Comparison of ENCODE assay signal across 10 cellular contexts in the genomic region with DNA sequence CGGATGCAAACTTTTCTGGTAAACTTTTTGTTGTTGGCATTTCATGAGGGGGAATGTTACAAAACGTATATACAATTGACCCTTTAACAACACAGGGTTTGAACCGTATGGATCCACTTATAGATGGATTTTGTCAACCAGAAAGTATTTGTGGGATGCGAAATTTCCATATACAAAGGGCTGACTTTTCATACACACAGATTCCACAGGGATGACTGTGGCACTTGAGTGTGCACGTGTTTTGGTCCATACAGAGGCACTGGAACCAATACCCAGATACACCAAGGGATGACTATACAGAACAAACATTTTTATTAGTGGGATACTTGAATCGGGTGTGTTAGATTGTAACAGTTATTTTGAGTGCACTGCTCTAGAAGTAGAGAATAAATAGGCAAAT.
DNase-seq lines count a peak whose midpoint lies in the region; ATAC-seq, FAIRE-seq and TF ChIP-seq lines count a peak whose summit lies in the region.
"Had no signal": no experiment of that assay in that cellular context is flagged by ENCODE, and none has a peak within 500 bp of the region (broad histone marks: within the 10 kb centered on the region; RNA-seq: fewer than 3 reads in every experiment).

No MANE protein-coding gene starts in this region.

- TF ChIP-seq CTCF in fibroblast of pulmonary artery (IDR thresholded peaks at IDR 0.05; ENCODE audit: low read length, missing control alignments), result no peak

- H3K4me3 ChIP-seq in fibroblast of pulmonary artery (replicated peaks; ENCODE audit: low read depth, low read length), result no peak overlapping the region
- H3K4me3 ChIP-seq: ascending aorta, right lobe of liver had no signal

- DNase-seq in HCEC 1CT (peak; percentile 96), fibroblast of pulmonary artery (ENCODE audit: low read depth) (peak; percentile 49), urothelium cell line (ENCODE audit: low spot score) (peak; percentile 68), NCI-H510A (lab: John Stamatoyannopoulos, UW) (no peak), NCI-H2107 (lab: John Stamatoyannopoulos, UW) (no peak), NCI-H146 (lab: John Stamatoyannopoulos, UW) (no peak)
- DNase-seq: DMS53, right lobe of liver had no signal

- ATAC-seq in SK-N-SH treated with all-trans-retinoic acid at 6 μM for 48 hours, result peak; percentile 91

- no peak for FAIRE-seq in urothelium cell line (lab: Jason Lieb, UNC)

TF ChIP-seq in SK-N-SH treated with all-trans-retinoic acid at 6 μM for 48 hours, 23 proteins besides CTCF, POLR2A, EP300 and RAD21:
- TF ChIP-seq ZFP30 (CRISPR knock-in tag; IDR thresholded peaks at IDR 0.05) (no peak), ZNF70 (CRISPR knock-in tag; IDR thresholded peaks at IDR 0.05) (no peak), ZNF565 (CRISPR knock-in tag; conservative IDR thresholded peaks at IDR 0.05; ENCODE audit: low read depth) (no peak), BACH2 (CRISPR knock-in tag; IDR thresholded peaks at IDR 0.05; ENCODE audit: borderline replicate concordance) (no peak), PATZ1 (CRISPR knock-in tag; IDR thresholded peaks at IDR 0.05; ENCODE audit: borderline replicate concordance) (no peak), OSR1 (CRISPR knock-in tag; IDR thresholded peaks at IDR 0.05) (no peak), ZNF8 (CRISPR knock-in tag; IDR thresholded peaks at IDR 0.05) (no peak), PPARA (CRISPR knock-in tag; IDR thresholded peaks at IDR 0.05; ENCODE audit: borderline replicate concordance) (no peak)
- TF ChIP-seq, protein P1, sequence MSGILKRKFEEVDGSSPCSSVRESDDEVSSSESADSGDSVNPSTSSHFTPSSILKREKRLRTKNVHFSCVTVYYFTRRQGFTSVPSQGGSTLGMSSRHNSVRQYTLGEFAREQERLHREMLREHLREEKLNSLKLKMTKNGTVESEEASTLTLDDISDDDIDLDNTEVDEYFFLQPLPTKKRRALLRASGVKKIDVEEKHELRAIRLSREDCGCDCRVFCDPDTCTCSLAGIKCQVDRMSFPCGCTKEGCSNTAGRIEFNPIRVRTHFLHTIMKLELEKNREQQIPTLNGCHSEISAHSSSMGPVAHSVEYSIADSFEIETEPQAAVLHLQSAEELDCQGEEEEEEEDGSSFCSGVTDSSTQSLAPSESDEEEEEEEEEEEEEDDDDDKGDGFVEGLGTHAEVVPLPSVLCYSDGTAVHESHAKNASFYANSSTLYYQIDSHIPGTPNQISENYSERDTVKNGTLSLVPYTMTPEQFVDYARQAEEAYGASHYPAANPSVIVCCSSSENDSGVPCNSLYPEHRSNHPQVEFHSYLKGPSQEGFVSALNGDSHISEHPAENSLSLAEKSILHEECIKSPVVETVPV (CRISPR knock-in tag; IDR thresholded peaks at IDR 0.05), result no peak
TF ChIP-seq in SK-N-SH treated with all-trans-retinoic acid at 6 μM for 48 hours: peak in this region for 0.

Comparison
In these comparisons a context has a peak if more than half of its experiments do, and no peak if none do; other contexts are left out.
1. DNase-seq: peak in HCEC 1CT (single experiment), fibroblast of pulmonary artery (single experiment) and urothelium cell line (single experiment); none in NCI-H510A (single experiment), NCI-H2107 (single experiment) and NCI-H146 (single experiment).